8 cellular contexts compared by ENCODE assay signal in the genomic region with DNA sequence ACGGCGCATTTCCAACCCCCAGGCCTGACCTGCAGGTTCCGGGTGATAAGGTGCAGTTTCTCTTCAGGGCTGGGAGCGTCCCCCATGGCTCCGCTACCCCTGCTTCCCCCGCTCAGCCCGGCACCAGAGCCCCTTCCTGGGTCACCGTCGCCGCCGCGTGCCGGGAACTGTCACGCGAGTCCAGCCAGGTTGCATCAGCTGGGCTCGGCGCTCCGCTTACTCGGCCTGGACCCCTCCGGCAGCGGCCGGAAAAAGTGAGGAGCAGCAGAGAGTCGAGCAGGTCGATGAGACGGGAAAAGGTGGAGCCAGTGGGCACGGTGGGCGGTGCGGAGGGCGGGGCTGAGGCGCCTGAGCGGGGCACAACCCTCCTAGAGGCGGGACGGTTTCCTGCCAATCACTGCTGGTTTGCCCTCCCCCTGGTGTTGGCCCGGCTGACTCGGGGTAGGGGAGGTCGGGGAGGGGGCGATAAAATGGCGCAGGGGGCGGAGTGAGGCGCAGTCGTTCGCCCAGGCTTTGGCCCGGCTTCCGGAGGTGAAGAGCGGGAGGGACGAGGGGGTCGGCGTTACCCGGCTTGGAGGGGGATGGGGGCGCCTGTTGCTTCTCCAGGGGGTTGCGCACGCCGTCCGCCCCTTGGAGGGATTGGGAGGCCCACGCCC. TPM values are rescaled to one million over a fixed set of nuclear protein-coding genes. Genes with fewer than 3 reads are reported as not detected.
DNase-seq lines count a peak whose midpoint lies in the region; ATAC-seq and TF ChIP-seq lines count a peak whose summit lies in the region.

A gene (plus strand): TSS at position 495 of the 656 bp plus-strand sequence. CDS start 8,447 bp downstream, outside the sequence.
A gene (minus strand): TSS at position 200 of the 656 bp plus-strand sequence. CDS start 114 bp downstream, at position 86.

- H3K4me1 ChIP-seq in right atrium auricular region (peaks cover 0 to 51% of the 10 kb centered on the region in 2 donors), uterus (no peaks in the 10 kb centered on the region)

- peak; percentile 90 for DNase-seq in NCI-H187 treated with DMSO at 0.1 percent for 48 hours (lab: John Stamatoyannopoulos, UW)
- DNase-seq in anterior cingulate cortex (lab: John Stamatoyannopoulos, UW) = peak; percentile 69 to 100 (median 98)
- DNase-seq in right atrium auricular region (ENCODE audit: low spot score) = peak; percentile 99
- DNase-seq in pulmonary artery endothelial cell (ENCODE audit: low read depth, low spot score) = peak; percentile 91
- DNase-seq in uterus = peak; percentile 99 to 100

- ATAC-seq in GM18499 (IDR thresholded peaks at IDR 0.05; ENCODE audit: insufficient read depth, unreplicated experiment) = peak; percentile 39
- peak; percentile 81 for ATAC-seq in HG02943 (IDR thresholded peaks at IDR 0.05; ENCODE audit: low read depth, unreplicated experiment)

- TF ChIP-seq CTCF in right atrium auricular region (IDR thresholded peaks at IDR 0.05) = no peak
- TF ChIP-seq CTCF in uterus (IDR thresholded peaks at IDR 0.05) = peak; percentile 5 to 61 (median 32)

- H3K36me3 ChIP-seq in right atrium auricular region (no peaks in the 10 kb centered on the region), uterus (no peaks in the 10 kb centered on the region)

- H3K27me3 ChIP-seq in right atrium auricular region (no peaks in the 10 kb centered on the region), uterus (no peaks in the 10 kb centered on the region)

- H3K9me3 ChIP-seq in right atrium auricular region = no peaks in the 10 kb centered on the region
- no peaks in the 10 kb centered on the region for H3K9me3 ChIP-seq in uterus

- TF ChIP-seq POLR2A in uterus (IDR thresholded peaks at IDR 0.05) = peak in 1 of 2 donors; percentile 72

- H3K4me3 ChIP-seq in right atrium auricular region (peak within 1 kb of the TSS; percentile 90 to 98), uterus (peak within 1 kb of the TSS; percentile 83 to 98)

- intact Hi-C loops in T-helper 2 cell treated with Interferon-gamma antibody and Interleukin-4, amounts not matched to agents 100 ng/mL and 5 ng/mL, for 36 hours (cut with micrococcal nuclease) = loop anchor here (1.0 to 5.0 kb wide), 6 partner anchors 18 to 745 kb away; a partner anchor contains a TSS
- intact Hi-C loops in uterus (cut with DNase I; ENCODE audit: low total_unique reads) = no loop called here

- peak within 1 kb of the TSS; percentile 97 to 99 for H3K27ac ChIP-seq in right atrium auricular region
- peak within 1 kb of the TSS; percentile 95 for H3K27ac ChIP-seq in uterus

RNA-seq across cellular contexts. Expression of the first gene that starts in this region (rescaled TPM):
- total RNA-seq in T-helper 2 cell treated with Interferon-gamma antibody and Interleukin-4, amounts not matched to agents 100 ng/mL and 5 ng/mL, for 36 hours = 62.0 and 70.3 TPM in 2 replicates
- total RNA-seq in right atrium auricular region (10 to 100 TPM in 1 of 2 donors, 1 to 10 TPM in 1; 5.7 to 10.8 TPM), pulmonary artery endothelial cell (18.3 and 34.0 TPM in 2 replicates), uterus (100 to 1,000 TPM in 1 of 4 donors, 10 to 100 TPM in 3; 50.2 to 168 (median 76.4) TPM)

RNA-seq across cellular contexts. Expression of the second gene that starts in this region (rescaled TPM):
- 157 and 164 TPM in 2 replicates for total RNA-seq in T-helper 2 cell treated with Interferon-gamma antibody and Interleukin-4, amounts not matched to agents 100 ng/mL and 5 ng/mL, for 36 hours
- total RNA-seq in right atrium auricular region = 10 to 100 TPM; 23.3 to 33.1 TPM
- total RNA-seq in pulmonary artery endothelial cell = 113 and 144 TPM in 2 replicates
- total RNA-seq in uterus = 10 to 100 TPM; 15.9 to 67.7 (median 30.4) TPM

Comparison
In these comparisons a context has a peak if more than half of its experiments do, and no peak if none do; other contexts are left out.
1. Peak in every context shown above with its lines: DNase-seq, ATAC-seq, H3K4me3 ChIP-seq and H3K27ac ChIP-seq.
2. CTCF ChIP-seq: peak in uterus (4 of 4); none in right atrium auricular region (0 of 2).